10 cellular contexts compared by ENCODE assay signal in genomic region chr6:24658573-24659511, GRCh38. TPM values are rescaled to one million over a fixed set of nuclear protein-coding genes. Genes with fewer than 3 reads are reported as not detected.
DNase-seq lines count a peak whose midpoint lies in the region; ATAC-seq and TF ChIP-seq lines count a peak whose summit lies in the region.
"Had no signal": no experiment of that assay in that cellular context is flagged by ENCODE, and none has a peak within 500 bp of the region (broad histone marks: within the 10 kb centered on the region; RNA-seq: fewer than 3 reads in every experiment).

No MANE protein-coding gene starts in this region.

- peaks cover 62% of the 10 kb centered on the region for H3K36me3 Mint-ChIP-seq in activated CD4-positive, alpha-beta T cell treated with anti-CD3 and anti-CD28 coated beads, Interleukin-2, amount 10 ng/mL, durations not matched to agents 24 days and 14 days (ENCODE audit: low read depth)
- peaks cover 42% of the 10 kb centered on the region for H3K36me3 Mint-ChIP-seq in WTC11

- CTCF ChIA-PET in WTC11 (lab: Charles Lee), result interaction anchor here (0.8 to 1.4 kb wide), 4 partner anchors 24 to 78 kb away, joined by 4 to 5 read pairs (median 4); no protein-coding TSS in a partner anchor

- ATAC-seq in WTC11, result peak; percentile 89
- ATAC-seq in aorta (ENCODE audit: low FRiP score), result no peak
- ATAC-seq in HG03045 (IDR thresholded peaks at IDR 0.05; ENCODE audit: unreplicated experiment), result no peak

- H3K9ac ChIP-seq in iPS-18a (ENCODE audit: low read length), result no peak overlapping the region

- no peak overlapping the region for H3K27ac Mint-ChIP-seq in activated CD4-positive, alpha-beta T cell treated with anti-CD3 and anti-CD28 coated beads, Interleukin-2, amount 10 ng/mL, durations not matched to agents 24 days and 14 days
- peak overlapping the region; percentile 94 for H3K27ac Mint-ChIP-seq in WTC11

- no peak overlapping the region for H3K4me3 ChIP-seq in iPS-18a (ENCODE audit: low read length)
- no peak overlapping the region for H3K4me3 ChIP-seq in aorta (ENCODE audit: low read length in 2 of 2)

- intact Hi-C loops in activated CD4-positive, alpha-beta T cell treated with anti-CD3 and anti-CD28 coated beads, Interleukin-2, amount 10 ng/mL, durations not matched to agents 24 days and 14 days (cut with micrococcal nuclease), result no loop called here
- intact Hi-C loops in aorta (cut with DNase I), result no loop called here

- H3K27ac ChIP-seq in iPS-18a (ENCODE audit: low read length) (peak overlapping the region; percentile 26), aorta (ENCODE audit: low read depth in 1 of 2, low read length in 2 of 2) (no peak overlapping the region)

- no peaks in the 10 kb centered on the region for H3K9me3 Mint-ChIP-seq in activated CD4-positive, alpha-beta T cell treated with anti-CD3 and anti-CD28 coated beads, Interleukin-2, amount 10 ng/mL, durations not matched to agents 24 days and 14 days
- no peaks in the 10 kb centered on the region for H3K9me3 Mint-ChIP-seq in WTC11

- H3K36me3 ChIP-seq in iPS-18a (ENCODE audit: control insufficient read depth, low read depth, low read length) (peaks cover 44% of the 10 kb centered on the region), aorta (ENCODE audit: control insufficient read depth in 1 of 2, insufficient read depth in 2 of 2, low read length in 1 of 2) (peaks cover 0 to 3% of the 10 kb centered on the region in 2 donors)

- DNase-seq in activated CD4-positive, alpha-beta T cell treated with anti-CD3 and anti-CD28 coated beads, Interleukin-2, amount 10 ng/mL, durations not matched to agents 24 days and 14 days, result peak; percentile 30
- no peak for DNase-seq in activated CD4-positive, alpha-beta T cell treated with anti-CD3 and anti-CD28 coated beads for 48 hours
- DNase-seq in WTC11 (ENCODE audit: low spot score) (no peak), stromal cell of bone marrow (ENCODE audit: low read depth) (peak; percentile 77), aorta (no peak), SIG-M5 treated with dmso at 0.1 percent for 504 hours (lab: John Stamatoyannopoulos, UW; ENCODE audit: unreplicated experiment) (no peak)
- DNase-seq: NCI-H1930 had no signal

- peaks cover 16% of the 10 kb centered on the region for H3K4me1 ChIP-seq in iPS-18a (ENCODE audit: control insufficient read depth, low read depth, low read length)
- H3K4me1 ChIP-seq in aorta (ENCODE audit: control insufficient read depth in 1 of 2, insufficient read depth in 2 of 2, low read length in 2 of 2), result no peaks in the 10 kb centered on the region

- POLR2A ChIA-PET in WTC11 (lab: Charles Lee), result interaction anchor here (0.8 to 1.4 kb wide), 3 partner anchors 8 to 24 kb away, joined by 3 to 5 read pairs (median 4); partner anchors contain the start of genes ACOT13, KIAA0319 and TDP2

- H3K27me3 ChIP-seq in iPS-18a (ENCODE audit: control insufficient read depth, insufficient read depth, low read length), result no peaks in the 10 kb centered on the region
- H3K27me3 ChIP-seq in aorta (ENCODE audit: control insufficient read depth in 1 of 2, insufficient read depth in 2 of 2, low read length in 1 of 2), result no peaks in the 10 kb centered on the region

- H3K4me1 Mint-ChIP-seq in activated CD4-positive, alpha-beta T cell treated with anti-CD3 and anti-CD28 coated beads, Interleukin-2, amount 10 ng/mL, durations not matched to agents 24 days and 14 days, result peaks cover 22% of the 10 kb centered on the region
- H3K4me1 Mint-ChIP-seq in WTC11, result peaks cover 28% of the 10 kb centered on the region

- no peak for TF ChIP-seq CTCF in WTC11 (IDR thresholded peaks at IDR 0.05)

- no peak overlapping the region for H3K4me3 Mint-ChIP-seq in activated CD4-positive, alpha-beta T cell treated with anti-CD3 and anti-CD28 coated beads, Interleukin-2, amount 10 ng/mL, durations not matched to agents 24 days and 14 days
- no peak overlapping the region; the same call in 1 of the 2 replicates for H3K4me3 Mint-ChIP-seq in WTC11

- H3K9me3 ChIP-seq in iPS-18a (ENCODE audit: control insufficient read depth, low read depth, low read length) (no peaks in the 10 kb centered on the region), aorta (ENCODE audit: control insufficient read depth, low read length) (no peaks in the 10 kb centered on the region)

- H3K27me3 Mint-ChIP-seq in activated CD4-positive, alpha-beta T cell treated with anti-CD3 and anti-CD28 coated beads, Interleukin-2, amount 10 ng/mL, durations not matched to agents 24 days and 14 days, result no peaks in the 10 kb centered on the region
- no peaks in the 10 kb centered on the region for H3K27me3 Mint-ChIP-seq in WTC11 (ENCODE audit: low read depth)

- WGBS in aorta, 2 donors, result 70 to 71% methylated on average over 9 of the region's 9 CpGs

TF ChIP-seq in WTC11, 78 proteins besides CTCF, POLR2A, EP300 and RAD21:
- TF ChIP-seq ZNF512 (CRISPR knock-in tag; IDR thresholded peaks at IDR 0.05; ENCODE audit: borderline replicate concordance) (no peak), ATF2 (CRISPR knock-in tag; IDR thresholded peaks at IDR 0.05; ENCODE audit: borderline replicate concordance, low read depth) (no peak), ZNF532 (CRISPR knock-in tag; IDR thresholded peaks at IDR 0.05; ENCODE audit: borderline replicate concordance) (peak; percentile 77)

RNA-seq across cellular contexts. Expression of gene TDP2, which starts 7.9 kb away (rescaled TPM):
- 45.3 and 45.9 TPM in 2 replicates for total RNA-seq in activated CD4-positive, alpha-beta T cell treated with anti-CD3 and anti-CD28 coated beads, Interleukin-2, amount 10 ng/mL, durations not matched to agents 24 days and 14 days
- total RNA-seq in WTC11 (2021) (43.5 to 49.1 TPM (median 45.8 TPM) in 3 replicates), aorta (10 to 100 TPM; 30.7 to 35.7 TPM)
- polyA plus RNA-seq in aorta, result 10 to 100 TPM; 40.8 to 99.7 TPM

RNA-seq across cellular contexts. Expression of gene ACOT13, which starts 8.0 kb away (rescaled TPM):
- total RNA-seq in activated CD4-positive, alpha-beta T cell treated with anti-CD3 and anti-CD28 coated beads, Interleukin-2, amount 10 ng/mL, durations not matched to agents 24 days and 14 days, result 25.3 and 30.0 TPM in 2 replicates
- 54.0 to 64.0 TPM (median 62.8 TPM) in 3 replicates for total RNA-seq in WTC11 (2021)
- 10 to 100 TPM in 1 of 2 donors, 1 to 10 TPM in 1; 8.9 to 10.4 TPM for total RNA-seq in aorta
- polyA plus RNA-seq in aorta, result 10 to 100 TPM in 1 of 2 donors, 1 to 10 TPM in 1; 7.3 to 13.5 TPM

RNA-seq across cellular contexts. Expression of gene KIAA0319, which starts 12.9 kb away (rescaled TPM):
- total RNA-seq in activated CD4-positive, alpha-beta T cell treated with anti-CD3 and anti-CD28 coated beads, Interleukin-2, amount 10 ng/mL, durations not matched to agents 24 days and 14 days, result 0.02 TPM in 1 of 2 replicates, not detected in the other
- total RNA-seq in WTC11 (2021) (0.41 to 0.81 TPM (median 0.50 TPM) in 3 replicates), aorta (under 1 TPM; 0.06 to 0.19 TPM)
- polyA plus RNA-seq in aorta, result under 1 TPM in 1 of 2 donors, not detected in 1; 0.05 TPM
- total RNA-seq: skeletal muscle tissue had no signal

Comparison
In these comparisons a context has a peak if more than half of its experiments do, and no peak if none do; other contexts are left out.
1. DNase-seq: peak in activated CD4-positive, alpha-beta T cell treated with anti-CD3 and anti-CD28 coated beads, Interleukin-2, amount 10 ng/mL, durations not matched to agents 24 days and 14 days (single experiment) and stromal cell of bone marrow (single experiment); none in activated CD4-positive, alpha-beta T cell treated with anti-CD3 and anti-CD28 coated beads for 48 hours (single experiment), WTC11 (single experiment), aorta (0 of 2) and SIG-M5 treated with dmso at 0.1 percent for 504 hours (single experiment).